ENCODE assay signal across 8 cellular contexts in genomic region chr7:134546903-134547737, GRCh38. TPM values are rescaled to one million over a fixed set of nuclear protein-coding genes. Genes with fewer than 3 reads are reported as not detected.
DNase-seq lines count a peak whose midpoint lies in the region; ATAC-seq and TF ChIP-seq lines count a peak whose summit lies in the region.

No MANE protein-coding gene starts in this region.

- H3K4me3 ChIP-seq in AG04449 (ENCODE audit: low read depth, low read length) (peak overlapping the region; percentile 57), endodermal cell (ENCODE audit: low read length) (peak overlapping the region; percentile 77), mesodermal cell (ENCODE audit: extremely low read depth, insufficient read depth, low read length, poor library complexity, severe bottlenecking) (peak overlapping the region; percentile 27)

- no peak overlapping the region for H3K4me3 Mint-ChIP-seq in activated CD8-positive, alpha-beta T cell treated with anti-CD3 and anti-CD28 coated beads, Interleukin-2, amount 10 ng/mL, durations not matched to agents 7 days and 5 days
- H3K4me3 Mint-ChIP-seq in endodermal cell, result peak overlapping the region; percentile 66

- H3K9me3 ChIP-seq in endodermal cell (ENCODE audit: control insufficient read depth, low read length) (no peaks in the 10 kb centered on the region), mesodermal cell (ENCODE audit: control insufficient read depth, low read length) (no peaks in the 10 kb centered on the region)

- H3K36me3 ChIP-seq in endodermal cell (ENCODE audit: control insufficient read depth, insufficient read depth, low read length), result no peaks in the 10 kb centered on the region
- H3K36me3 ChIP-seq in mesodermal cell (ENCODE audit: control insufficient read depth, insufficient read depth, low read length), result no peaks in the 10 kb centered on the region

- H3K27ac ChIP-seq in endodermal cell (ENCODE audit: low read depth, low read length), result peak overlapping the region; percentile 54
- H3K27ac ChIP-seq in mesodermal cell (ENCODE audit: low read depth, low read length, severe bottlenecking), result no peak overlapping the region

- ATAC-seq in GM18867 (IDR thresholded peaks at IDR 0.05; ENCODE audit: unreplicated experiment) (peak; percentile 41), HG03159 (IDR thresholded peaks at IDR 0.05; ENCODE audit: unreplicated experiment) (peak; percentile 52)
- peak; percentile 89 for ATAC-seq in activated CD8-positive, alpha-beta T cell treated with anti-CD3 and anti-CD28 coated beads, Interleukin-2, amount 10 ng/mL, durations not matched to agents 7 days and 5 days

- H3K4me1 Mint-ChIP-seq in activated CD8-positive, alpha-beta T cell treated with anti-CD3 and anti-CD28 coated beads, Interleukin-2, amount 10 ng/mL, durations not matched to agents 7 days and 5 days (ENCODE audit: low read depth), result peaks cover 5% of the 10 kb centered on the region
- H3K4me1 Mint-ChIP-seq in endodermal cell, result peaks cover 23% of the 10 kb centered on the region

- no peak overlapping the region for H3K27ac Mint-ChIP-seq in activated CD8-positive, alpha-beta T cell treated with anti-CD3 and anti-CD28 coated beads, Interleukin-2, amount 10 ng/mL, durations not matched to agents 7 days and 5 days
- peak overlapping the region; percentile 62 for H3K27ac Mint-ChIP-seq in endodermal cell

- H3K9ac ChIP-seq in endodermal cell (ENCODE audit: extremely low read depth, low read length, poor library complexity, severe bottlenecking), result no peak overlapping the region

- POLR2A ChIA-PET in AG04449 (lab: Yijun Ruan, JAX), result interaction anchor here (0.8 kb wide), 1 partner anchor 115 kb away, joined by 4 read pairs; no protein-coding TSS in a partner anchor
- POLR2A ChIA-PET in activated CD8-positive, alpha-beta T cell treated with anti-CD3 and anti-CD28 coated beads, Interleukin-2, amount 10 ng/mL, durations not matched to agents 7 days and 5 days (lab: Charles Lee), result interaction anchor here (0.8 kb wide), 1 partner anchor 114 kb away, joined by 3 read pairs; no protein-coding TSS in a partner anchor

- H3K27me3 ChIP-seq in endodermal cell (ENCODE audit: control insufficient read depth, insufficient read depth, low read length, poor library complexity, severe bottlenecking), result no peaks in the 10 kb centered on the region

- H3K9me3 Mint-ChIP-seq in activated CD8-positive, alpha-beta T cell treated with anti-CD3 and anti-CD28 coated beads, Interleukin-2, amount 10 ng/mL, durations not matched to agents 7 days and 5 days (ENCODE audit: insufficient read depth), result no peaks in the 10 kb centered on the region
- H3K9me3 Mint-ChIP-seq in endodermal cell, result no peaks in the 10 kb centered on the region

- H3K4me1 ChIP-seq in endodermal cell (ENCODE audit: control insufficient read depth, insufficient read depth, low read length), result no peaks in the 10 kb centered on the region
- H3K4me1 ChIP-seq in mesodermal cell (ENCODE audit: control insufficient read depth, insufficient read depth, low read length, poor library complexity, severe bottlenecking), result peaks cover 2% of the 10 kb centered on the region

- DNase-seq in AG04449 (ENCODE audit: low read depth, low spot score) (no peak), NCI-H526 (lab: John Stamatoyannopoulos, UW) (peak; percentile 51 to 88), endodermal cell (peak; percentile 93)
- DNase-seq in activated CD8-positive, alpha-beta T cell treated with anti-CD3 and anti-CD28 coated beads, Interleukin-2, amount 10 ng/mL, durations not matched to agents 7 days and 5 days, result peak; percentile 72
- peak; percentile 13 to 30 for DNase-seq in stimulated activated CD8-positive, alpha-beta memory T cell treated with anti-CD3 and anti-CD28 coated beads, Interleukin-15, amount 100 ng/mL, for 4 hours (ENCODE audit: low read depth in 2 of 2)

- peaks cover 16% of the 10 kb centered on the region for H3K27me3 Mint-ChIP-seq in activated CD8-positive, alpha-beta T cell treated with anti-CD3 and anti-CD28 coated beads, Interleukin-2, amount 10 ng/mL, durations not matched to agents 7 days and 5 days (ENCODE audit: low read depth)
- peaks cover 14% of the 10 kb centered on the region for H3K27me3 Mint-ChIP-seq in endodermal cell (ENCODE audit: insufficient read depth)

- no peaks in the 10 kb centered on the region for H3K36me3 Mint-ChIP-seq in activated CD8-positive, alpha-beta T cell treated with anti-CD3 and anti-CD28 coated beads, Interleukin-2, amount 10 ng/mL, durations not matched to agents 7 days and 5 days (ENCODE audit: low read depth)
- no peaks in the 10 kb centered on the region for H3K36me3 Mint-ChIP-seq in endodermal cell (ENCODE audit: low read depth)

- CTCF ChIA-PET in AG04449 (lab: Yijun Ruan, JAX), result interaction anchor here (0.7 to 8.2 kb wide), 35 partner anchors 8 to 129 kb away, joined by 3 to 98 read pairs (median 5); partner anchors contain the start of genes AKR1B10 and BPGM
- CTCF ChIA-PET in activated CD8-positive, alpha-beta T cell treated with anti-CD3 and anti-CD28 coated beads, Interleukin-2, amount 10 ng/mL, durations not matched to agents 7 days and 5 days (lab: Charles Lee), result interaction anchor here (0.9 to 4.7 kb wide), 13 partner anchors 9 to 117 kb away, joined by 3 to 51 read pairs (median 4); no protein-coding TSS in a partner anchor

- TF ChIP-seq CTCF in AG04449 (IDR thresholded peaks at IDR 0.05; ENCODE audit: insufficient read depth, low read length, missing control alignments), result peak; percentile 65
- peak; percentile 91 for TF ChIP-seq CTCF in endodermal cell (conservative IDR thresholded peaks at IDR 0.05)

- 11% methylated on average over 9 of the region's 9 CpGs; no CpG with 5 or more reads in 1 of the 2 experiments for WGBS in endodermal cell (ENCODE audit: insufficient coverage in 1 of 2, insufficient read length in 1 of 2), 2 experiments
- WGBS in mesodermal cell (ENCODE audit: insufficient coverage in 2 of 2), 2 experiments, result 20 to 22% methylated on average over 5 to 7 of the region's 9 CpGs

RNA-seq across cellular contexts. Expression of gene AKR1B15, which starts 1.8 kb away (rescaled TPM):
- total RNA-seq in activated CD8-positive, alpha-beta T cell treated with anti-CD3 and anti-CD28 coated beads, Interleukin-2, amount 10 ng/mL, durations not matched to agents 7 days and 5 days, result not detected
- not detected for total RNA-seq in endodermal cell
- 0.14 TPM for polyA plus RNA-seq in endodermal cell (2013, experiment 1 of 2)
- polyA plus RNA-seq in endodermal cell (2013, experiment 2 of 2), result 0.17 TPM
- 0.70 TPM for polyA plus RNA-seq in mesodermal cell (2013, experiment 1 of 2)
- polyA plus RNA-seq in mesodermal cell (2013, experiment 2 of 2), result 1.1 TPM

RNA-seq across cellular contexts. Expression of gene AKR1B10, which starts 19.8 kb away (rescaled TPM):
- total RNA-seq in activated CD8-positive, alpha-beta T cell treated with anti-CD3 and anti-CD28 coated beads, Interleukin-2, amount 10 ng/mL, durations not matched to agents 7 days and 5 days, result not detected
- total RNA-seq in endodermal cell, result under 1 TPM; 0.51 to 0.93 TPM
- 0.18 TPM for polyA plus RNA-seq in endodermal cell (2013, experiment 1 of 2)
- 0.17 TPM for polyA plus RNA-seq in endodermal cell (2013, experiment 2 of 2)
- not detected for polyA plus RNA-seq in mesodermal cell (2013, experiment 1 of 2)
- polyA plus RNA-seq in mesodermal cell (2013, experiment 2 of 2), result not detected

Comparison
In these comparisons a context has a peak if more than half of its experiments do, and no peak if none do; other contexts are left out.
1. H3K4me3 ChIP-seq: peak in every context shown above with its lines; median percentile 77 in endodermal cell; 57 in AG04449; 27 in mesodermal cell.